ENCODE assay signal across 10 cellular contexts in the genomic region with DNA sequence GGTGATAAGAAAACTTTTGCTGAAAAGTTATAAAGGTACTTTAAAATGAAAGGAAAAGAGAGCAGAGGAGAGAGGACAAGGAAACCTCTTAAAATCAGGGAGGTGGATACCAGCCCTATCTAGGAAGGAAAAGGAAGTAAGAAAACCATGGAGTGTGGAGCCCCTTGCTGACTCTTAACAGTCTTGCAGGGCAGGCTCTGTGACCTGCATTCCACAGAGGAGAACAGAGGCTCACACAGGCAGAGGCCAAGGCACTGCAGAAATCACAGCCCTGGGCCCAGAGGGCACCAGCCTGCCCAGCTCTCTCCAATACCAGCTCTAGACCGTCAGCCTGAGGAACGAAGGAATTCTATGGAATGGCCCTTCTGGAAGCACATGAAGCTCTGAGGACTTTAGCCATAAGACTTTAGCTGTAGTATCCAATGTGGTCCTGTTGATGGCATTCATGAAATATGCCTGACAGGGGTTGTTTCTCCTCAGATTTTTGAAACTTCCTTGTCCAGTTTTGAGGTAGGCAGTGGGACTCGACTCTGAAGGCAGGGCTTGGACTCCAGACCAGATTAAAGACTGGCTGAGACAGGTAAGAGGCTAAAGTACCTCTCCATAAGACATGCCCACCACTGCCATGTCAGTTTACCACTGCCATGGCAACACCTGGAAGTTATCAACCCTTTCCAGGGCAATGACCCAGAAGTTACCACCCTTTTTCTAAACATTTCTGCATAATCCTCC.
DNase-seq lines count a peak whose midpoint lies in the region; ATAC-seq, FAIRE-seq and TF ChIP-seq lines count a peak whose summit lies in the region.
"Had no signal": no experiment of that assay in that cellular context is flagged by ENCODE, and none has a peak within 500 bp of the region (broad histone marks: within the 10 kb centered on the region; RNA-seq: fewer than 3 reads in every experiment).

No MANE protein-coding gene starts in this region.

- DNase-seq in AG09309 (ENCODE audit: low read depth) = peak; percentile 67
- DNase-seq in LHCN-M2 (ENCODE audit: low read depth) = peak; percentile 75
- DNase-seq in body of pancreas = peak in 3 of 4 donors; percentile 38 to 58 (median 58)
- no peak for DNase-seq in left colon
- no peak for DNase-seq in H54 (ENCODE audit: insufficient read length, low spot score)
- no peak for DNase-seq in NCI-H1092 (lab: John Stamatoyannopoulos, UW)
- no peak for DNase-seq in stimulated activated naive CD4-positive, alpha-beta T cell (lab: John Stamatoyannopoulos, UW)
- DNase-seq: NCI-H2171 treated with DMSO at 0.1 percent for 48 hours had no signal

- no peaks in the 10 kb centered on the region for H3K36me3 ChIP-seq in body of pancreas (replicated peaks in 1 of 2; ENCODE audit: insufficient read depth in 1 of 2, low read depth in 2 of 2)

- H3K27ac ChIP-seq in body of pancreas = peak overlapping the region in 3 of 4 donors; percentile 16 to 26 (median 23)

- TF ChIP-seq POLR2A in body of pancreas (IDR thresholded peaks at IDR 0.05) (no peak), H54 (IDR thresholded peaks at IDR 0.05; ENCODE audit: low read depth, low read length) (no peak)

- H3K4me3 ChIP-seq in AG09309 (ENCODE audit: control insufficient read depth, low read depth, low read length) (no peak overlapping the region), body of pancreas (no peak overlapping the region)

- no peak for FAIRE-seq in H54 (lab: Jason Lieb, UNC)
- FAIRE-seq: endometrium had no signal

- no peaks in the 10 kb centered on the region for H3K9me3 ChIP-seq in body of pancreas

- peak; percentile 91 for ATAC-seq in body of pancreas
- ATAC-seq in left colon = peak; percentile 59
- no peak for ATAC-seq in HG02973 (IDR thresholded peaks at IDR 0.05; ENCODE audit: unreplicated experiment)

- 58 to 73% methylated on average over 2 to 3 of the region's 3 CpGs for WGBS in body of pancreas, 2 donors

- TF ChIP-seq CTCF in AG09309 (IDR thresholded peaks at IDR 0.05; ENCODE audit: control insufficient read depth, insufficient read depth, low read depth, low read length, missing control alignments) (peak; percentile 78), body of pancreas (IDR thresholded peaks at IDR 0.05) (peak in 4 of 7 experiments; percentile 50 to 59 (median 58))

- H3K4me1 ChIP-seq in body of pancreas = no peaks in the 10 kb centered on the region

- H3K27me3 ChIP-seq in body of pancreas = no peaks in the 10 kb centered on the region

- intact Hi-C loops in body of pancreas (cut with DNase I) = no loop called here
- intact Hi-C loops in left colon (cut with DNase I, micrococcal nuclease) = no loop called here

Comparison
In these comparisons a context has a peak if more than half of its experiments do, and no peak if none do; other contexts are left out.
1. DNase-seq: peak in AG09309 (single experiment), LHCN-M2 (single experiment) and body of pancreas (3 of 4); none in left colon (0 of 2), H54 (single experiment), NCI-H1092 (single experiment) and stimulated activated naive CD4-positive, alpha-beta T cell (0 of 6).